Comparison of ENCODE assay signal across 3 cellular contexts in genomic region chr9:132424857-132425702, GRCh38.
TF ChIP-seq lines count a peak whose summit lies in the region.

No MANE protein-coding gene starts in this region.

TF ChIP-seq in SK-N-SH, 30 proteins besides CTCF, POLR2A, EP300 and RAD21:
- TF ChIP-seq GATA2 (CRISPR knock-in tag; IDR thresholded peaks at IDR 0.05) (peak; percentile 41), SIN3A (IDR thresholded peaks at IDR 0.05; ENCODE audit: borderline replicate concordance, low read depth, low read length) (no peak)

TF ChIP-seq in SK-N-SH treated with all-trans-retinoic acid at 6 μM for 48 hours, 23 proteins besides CTCF, POLR2A, EP300 and RAD21:
- TF ChIP-seq SNAI2 (CRISPR knock-in tag; IDR thresholded peaks at IDR 0.05) (no peak), ZFP30 (CRISPR knock-in tag; IDR thresholded peaks at IDR 0.05) (no peak), ZNF8 (CRISPR knock-in tag; IDR thresholded peaks at IDR 0.05) (no peak), ARNTL (CRISPR knock-in tag; IDR thresholded peaks at IDR 0.05; ENCODE audit: borderline replicate concordance, low read depth) (no peak), RARB (CRISPR knock-in tag; IDR thresholded peaks at IDR 0.05) (no peak), ZNF70 (CRISPR knock-in tag; IDR thresholded peaks at IDR 0.05) (no peak), ISL1 (CRISPR knock-in tag; IDR thresholded peaks at IDR 0.05) (no peak), ESRRG (CRISPR knock-in tag; IDR thresholded peaks at IDR 0.05) (no peak), PPARA (CRISPR knock-in tag; IDR thresholded peaks at IDR 0.05; ENCODE audit: borderline replicate concordance) (no peak), ZC3H10 (CRISPR knock-in tag; IDR thresholded peaks at IDR 0.05) (no peak), TSHZ2 (CRISPR knock-in tag; IDR thresholded peaks at IDR 0.05) (no peak), OSR1 (CRISPR knock-in tag; IDR thresholded peaks at IDR 0.05) (no peak), CSDC2 (CRISPR knock-in tag; IDR thresholded peaks at IDR 0.05) (no peak), BACH2 (CRISPR knock-in tag; IDR thresholded peaks at IDR 0.05; ENCODE audit: borderline replicate concordance) (no peak), ZFP3 (CRISPR knock-in tag; IDR thresholded peaks at IDR 0.05) (no peak), TCF4 (CRISPR knock-in tag; IDR thresholded peaks at IDR 0.05; ENCODE audit: borderline replicate concordance) (no peak), ZNF565 (CRISPR knock-in tag; conservative IDR thresholded peaks at IDR 0.05; ENCODE audit: low read depth) (no peak), GLIS3 (CRISPR knock-in tag; IDR thresholded peaks at IDR 0.05) (no peak)
- TF ChIP-seq, protein P1, sequence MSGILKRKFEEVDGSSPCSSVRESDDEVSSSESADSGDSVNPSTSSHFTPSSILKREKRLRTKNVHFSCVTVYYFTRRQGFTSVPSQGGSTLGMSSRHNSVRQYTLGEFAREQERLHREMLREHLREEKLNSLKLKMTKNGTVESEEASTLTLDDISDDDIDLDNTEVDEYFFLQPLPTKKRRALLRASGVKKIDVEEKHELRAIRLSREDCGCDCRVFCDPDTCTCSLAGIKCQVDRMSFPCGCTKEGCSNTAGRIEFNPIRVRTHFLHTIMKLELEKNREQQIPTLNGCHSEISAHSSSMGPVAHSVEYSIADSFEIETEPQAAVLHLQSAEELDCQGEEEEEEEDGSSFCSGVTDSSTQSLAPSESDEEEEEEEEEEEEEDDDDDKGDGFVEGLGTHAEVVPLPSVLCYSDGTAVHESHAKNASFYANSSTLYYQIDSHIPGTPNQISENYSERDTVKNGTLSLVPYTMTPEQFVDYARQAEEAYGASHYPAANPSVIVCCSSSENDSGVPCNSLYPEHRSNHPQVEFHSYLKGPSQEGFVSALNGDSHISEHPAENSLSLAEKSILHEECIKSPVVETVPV (CRISPR knock-in tag; IDR thresholded peaks at IDR 0.05): no peak
- TF ChIP-seq, protein P2, sequence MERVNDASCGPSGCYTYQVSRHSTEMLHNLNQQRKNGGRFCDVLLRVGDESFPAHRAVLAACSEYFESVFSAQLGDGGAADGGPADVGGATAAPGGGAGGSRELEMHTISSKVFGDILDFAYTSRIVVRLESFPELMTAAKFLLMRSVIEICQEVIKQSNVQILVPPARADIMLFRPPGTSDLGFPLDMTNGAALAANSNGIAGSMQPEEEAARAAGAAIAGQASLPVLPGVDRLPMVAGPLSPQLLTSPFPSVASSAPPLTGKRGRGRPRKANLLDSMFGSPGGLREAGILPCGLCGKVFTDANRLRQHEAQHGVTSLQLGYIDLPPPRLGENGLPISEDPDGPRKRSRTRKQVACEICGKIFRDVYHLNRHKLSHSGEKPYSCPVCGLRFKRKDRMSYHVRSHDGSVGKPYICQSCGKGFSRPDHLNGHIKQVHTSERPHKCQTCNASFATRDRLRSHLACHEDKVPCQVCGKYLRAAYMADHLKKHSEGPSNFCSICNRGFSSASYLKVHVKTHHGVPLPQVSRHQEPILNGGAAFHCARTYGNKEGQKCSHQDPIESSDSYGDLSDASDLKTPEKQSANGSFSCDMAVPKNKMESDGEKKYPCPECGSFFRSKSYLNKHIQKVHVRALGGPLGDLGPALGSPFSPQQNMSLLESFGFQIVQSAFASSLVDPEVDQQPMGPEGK (CRISPR knock-in tag; IDR thresholded peaks at IDR 0.05; ENCODE audit: borderline replicate concordance): no peak

TF ChIP-seq in K562, 482 proteins besides CTCF, POLR2A, EP300 and RAD21:
- TF ChIP-seq ARID1B (IDR thresholded peaks at IDR 0.05) (no peak), SRF (CRISPR knock-in tag; IDR thresholded peaks at IDR 0.05) (no peak), CBX8 (IDR thresholded peaks at IDR 0.05; ENCODE audit: borderline replicate concordance, extremely low read depth, low read depth, low read length, poor library complexity, severe bottlenecking) (peak; percentile 14), POLR2AphosphoS2 (IDR thresholded peaks at IDR 0.05; ENCODE audit: low read length) (no peak), NR4A1 (CRISPR knock-in tag; IDR thresholded peaks at IDR 0.05) (no peak), NR4A1 (tag; IDR thresholded peaks at IDR 0.05) (no peak), CEBPZ (IDR thresholded peaks at IDR 0.05; ENCODE audit: borderline replicate concordance, low read depth, low read length) (no peak), CBX2 (IDR thresholded peaks at IDR 0.05; ENCODE audit: insufficient read depth, low read length, poor library complexity, severe bottlenecking) (peak; percentile 92), NFE2 (IDR thresholded peaks at IDR 0.05; ENCODE audit: low read depth) (no peak), BHLHE40 (IDR thresholded peaks at IDR 0.05; ENCODE audit: low read length) (no peak), MTA3 (IDR thresholded peaks at IDR 0.05; ENCODE audit: borderline replicate concordance) (no peak)
- TF ChIP-seq, protein P3, sequence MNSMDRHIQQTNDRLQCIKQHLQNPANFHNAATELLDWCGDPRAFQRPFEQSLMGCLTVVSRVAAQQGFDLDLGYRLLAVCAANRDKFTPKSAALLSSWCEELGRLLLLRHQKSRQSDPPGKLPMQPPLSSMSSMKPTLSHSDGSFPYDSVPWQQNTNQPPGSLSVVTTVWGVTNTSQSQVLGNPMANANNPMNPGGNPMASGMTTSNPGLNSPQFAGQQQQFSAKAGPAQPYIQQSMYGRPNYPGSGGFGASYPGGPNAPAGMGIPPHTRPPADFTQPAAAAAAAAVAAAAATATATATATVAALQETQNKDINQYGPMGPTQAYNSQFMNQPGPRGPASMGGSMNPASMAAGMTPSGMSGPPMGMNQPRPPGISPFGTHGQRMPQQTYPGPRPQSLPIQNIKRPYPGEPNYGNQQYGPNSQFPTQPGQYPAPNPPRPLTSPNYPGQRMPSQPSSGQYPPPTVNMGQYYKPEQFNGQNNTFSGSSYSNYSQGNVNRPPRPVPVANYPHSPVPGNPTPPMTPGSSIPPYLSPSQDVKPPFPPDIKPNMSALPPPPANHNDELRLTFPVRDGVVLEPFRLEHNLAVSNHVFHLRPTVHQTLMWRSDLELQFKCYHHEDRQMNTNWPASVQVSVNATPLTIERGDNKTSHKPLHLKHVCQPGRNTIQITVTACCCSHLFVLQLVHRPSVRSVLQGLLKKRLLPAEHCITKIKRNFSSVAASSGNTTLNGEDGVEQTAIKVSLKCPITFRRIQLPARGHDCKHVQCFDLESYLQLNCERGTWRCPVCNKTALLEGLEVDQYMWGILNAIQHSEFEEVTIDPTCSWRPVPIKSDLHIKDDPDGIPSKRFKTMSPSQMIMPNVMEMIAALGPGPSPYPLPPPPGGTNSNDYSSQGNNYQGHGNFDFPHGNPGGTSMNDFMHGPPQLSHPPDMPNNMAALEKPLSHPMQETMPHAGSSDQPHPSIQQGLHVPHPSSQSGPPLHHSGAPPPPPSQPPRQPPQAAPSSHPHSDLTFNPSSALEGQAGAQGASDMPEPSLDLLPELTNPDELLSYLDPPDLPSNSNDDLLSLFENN (IDR thresholded peaks at IDR 0.05; ENCODE audit: low read depth in 2 of 2, low read length in 2 of 2): no peak
